In the genomic region with DNA sequence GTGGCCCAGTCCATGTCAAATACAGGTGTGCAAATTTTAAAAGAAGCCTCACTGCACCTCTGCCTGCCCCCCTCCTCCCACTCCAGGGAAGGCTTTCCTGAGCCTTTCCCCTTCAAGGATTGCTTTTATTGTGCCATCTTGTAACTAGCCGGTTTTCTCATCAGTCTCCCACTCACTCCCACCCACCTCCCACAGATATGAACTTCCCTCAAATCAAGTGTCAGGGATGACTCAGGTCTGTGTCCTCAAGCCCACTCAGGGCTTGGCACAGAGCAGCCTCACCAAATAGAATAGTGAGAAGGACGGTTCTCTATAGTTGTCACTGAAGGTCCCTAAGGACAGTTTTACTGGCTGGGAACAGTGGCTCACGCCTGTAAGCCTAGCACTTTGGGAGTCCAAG, we compare ENCODE assay signal across 24 cellular contexts.
"Had no signal": no experiment of that assay in that cellular context is flagged by ENCODE, and none has a peak within 500 bp of the region (broad histone marks: within the 10 kb centered on the region; RNA-seq: fewer than 3 reads in every experiment).

No MANE protein-coding gene starts in this region.

- H3K4me2 ChIP-seq: neural progenitor cell, SK-N-SH, smooth muscle cell had no signal

- H3K36me3 ChIP-seq: colonic mucosa, neural progenitor cell, ovary, right lobe of liver, stomach had no signal

- DNase-seq: activated naive CD4-positive, alpha-beta T cell; activated naive CD8-positive, alpha-beta T cell treated with anti-CD3 and anti-CD28 coated beads for 36 hours; activated T-cell treated with anti-CD3 and anti-CD28 coated beads for 4 hours; amygdala; central memory CD4-positive, alpha-beta T cell; erythroblast; kidney; mucosa of descending colon; naive B cell; ovary; right lobe of liver; SK-N-SH; stimulated activated CD4-positive, alpha-beta T cell treated with anti-CD3 and anti-CD28 coated beads, Interleukin-4, amount 100 ng/mL, for 1 hour; stomach; T-helper 9 cell had no signal

- H3K27me3 Mint-ChIP-seq: memory B cell, naive B cell had no signal

- H3K4me1 ChIP-seq: colonic mucosa, neural progenitor cell, right lobe of liver, stomach had no signal

- H3K27ac ChIP-seq: colonic mucosa, neural progenitor cell, ovary, right lobe of liver had no signal

- H3K27me3 ChIP-seq: colonic mucosa, neural progenitor cell, ovary, right lobe of liver, stomach had no signal

- H3K4me3 Mint-ChIP-seq: activated naive CD8-positive, alpha-beta T cell treated with anti-CD3 and anti-CD28 coated beads for 36 hours; brain; memory B cell; naive B cell; neural progenitor cell; stimulated activated effector memory CD8-positive, alpha-beta T cell treated with anti-CD3 and anti-CD28 coated beads, Interleukin-12 subunit alpha, Interleukin-12 subunit beta, amount 100 ng/mL, for 72 hours had no signal

- H3K36me3 Mint-ChIP-seq: activated naive CD8-positive, alpha-beta T cell treated with anti-CD3 and anti-CD28 coated beads for 36 hours; brain; stimulated activated effector memory CD8-positive, alpha-beta T cell treated with anti-CD3 and anti-CD28 coated beads, Interleukin-12 subunit alpha, Interleukin-12 subunit beta, amount 100 ng/mL, for 72 hours had no signal

- H3K9ac ChIP-seq: neural progenitor cell, SK-N-SH had no signal

- H3K27ac Mint-ChIP-seq: activated naive CD8-positive, alpha-beta T cell treated with anti-CD3 and anti-CD28 coated beads for 36 hours; brain; memory B cell; naive B cell; neural progenitor cell had no signal

- H3K9me3 ChIP-seq: colonic mucosa, ovary, right lobe of liver, SK-N-SH had no signal

- ATAC-seq: activated CD4-positive, CD25-positive, alpha-beta regulatory T cell treated with anti-CD3 and anti-CD28 coated beads, Interleukin-2, amount 50 U/mL, for 24 hours; mucosa of descending colon; right lobe of liver; stimulated activated effector memory CD8-positive, alpha-beta T cell treated with anti-CD3 and anti-CD28 coated beads, Interleukin-12 subunit alpha, Interleukin-12 subunit beta, amount 100 ng/mL, for 72 hours had no signal

- FAIRE-seq: endometrium, frontal cortex, kidney had no signal

- H2AFZ ChIP-seq: neural progenitor cell had no signal

- H3K4me3 ChIP-seq: colonic mucosa, mucosa of descending colon, neural progenitor cell, ovary, right lobe of liver, smooth muscle cell, stomach had no signal

- H3K4me1 Mint-ChIP-seq: brain, neural progenitor cell had no signal
